1 cellular context compared by ENCODE assay signal in the genomic region with DNA sequence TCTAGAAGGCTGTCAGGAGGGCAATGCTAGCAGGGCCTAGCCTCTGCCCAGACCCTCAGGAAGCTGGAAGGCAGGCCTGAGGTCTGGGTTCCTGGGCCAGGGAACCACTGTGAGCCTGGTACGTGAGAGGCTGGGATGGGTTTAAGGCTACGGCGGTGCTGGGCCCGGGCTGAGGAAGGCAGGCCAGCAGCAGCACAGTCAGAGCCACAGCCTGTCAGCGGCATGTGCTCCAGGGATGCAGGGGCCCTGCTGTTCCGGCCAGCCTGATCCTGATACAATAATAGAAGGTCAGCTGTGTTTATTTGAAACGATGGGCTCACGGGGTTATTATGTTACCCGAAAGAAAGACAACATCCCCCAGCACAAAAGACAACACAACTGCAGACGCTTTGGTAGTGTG.
TF ChIP-seq lines count a peak whose summit lies in the region.

No MANE protein-coding gene starts in this region.

TF ChIP-seq in IMR-90, 13 proteins besides CTCF, POLR2A, EP300 and RAD21:
- no peak for TF ChIP-seq RCOR1 (IDR thresholded peaks at IDR 0.05; ENCODE audit: insufficient replicate concordance, low read length)
- no peak for TF ChIP-seq RFX5 (IDR thresholded peaks at IDR 0.05; ENCODE audit: low read depth, low read length)
